22 cellular contexts compared by ENCODE assay signal in the genomic region with DNA sequence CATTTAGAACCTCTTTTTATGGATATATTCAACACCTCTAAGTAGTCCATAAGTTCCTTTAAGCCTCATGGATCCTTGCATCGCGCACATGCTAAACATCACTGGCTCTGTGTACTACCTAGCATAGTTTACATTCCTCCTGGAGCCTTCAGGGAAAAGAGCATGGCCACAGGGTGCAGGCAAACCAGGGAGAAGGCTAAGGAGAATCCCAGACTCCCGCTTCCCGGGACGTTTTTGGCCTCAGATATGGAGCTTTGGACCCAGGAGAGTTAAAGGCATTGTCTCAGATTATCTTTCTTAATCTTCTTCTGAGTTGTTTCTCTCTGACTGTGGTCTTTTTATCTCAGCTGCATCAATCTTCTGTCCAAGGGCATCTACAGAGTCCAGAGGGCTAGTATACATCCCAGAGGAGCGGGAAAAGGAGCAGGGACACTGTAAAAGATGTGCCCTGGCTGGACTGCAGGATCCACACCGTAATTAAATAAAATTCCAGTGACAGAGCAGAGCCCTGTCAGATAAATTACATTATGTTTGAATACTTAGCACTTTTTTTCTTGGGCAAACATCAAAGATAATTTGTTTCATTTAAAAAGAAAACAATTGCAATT. TPM values are rescaled to one million over a fixed set of nuclear protein-coding genes. Genes with fewer than 3 reads are reported as not detected.
"Had no signal": no experiment of that assay in that cellular context is flagged by ENCODE, and none has a peak within 500 bp of the region (broad histone marks: within the 10 kb centered on the region; RNA-seq: fewer than 3 reads in every experiment).

No MANE protein-coding gene starts in this region.

- H3K36me3 ChIP-seq: ascending aorta, breast epithelium, gastroesophageal sphincter, heart right ventricle, left lung, transverse colon had no signal

- H3K4me1 ChIP-seq: ascending aorta, breast epithelium, heart right ventricle, left lung, transverse colon had no signal

- H3K4me1 Mint-ChIP-seq: activated naive CD4-positive, alpha-beta T cell treated with anti-CD3 and anti-CD28 coated beads, Interleukin-2, amount 10 ng/mL, durations not matched to agents 7 days and 5 days; naive thymus-derived CD4-positive, alpha-beta T cell had no signal

- H3K27me3 Mint-ChIP-seq: activated naive CD4-positive, alpha-beta T cell treated with anti-CD3 and anti-CD28 coated beads, Interleukin-2, amount 10 ng/mL, durations not matched to agents 7 days and 5 days had no signal

- H3K27ac ChIP-seq: ascending aorta, breast epithelium, gastroesophageal sphincter, heart right ventricle, left lung, transverse colon had no signal

- H3K27ac Mint-ChIP-seq: activated naive CD4-positive, alpha-beta T cell treated with anti-CD3 and anti-CD28 coated beads, Interleukin-2, amount 10 ng/mL, durations not matched to agents 7 days and 5 days; naive thymus-derived CD4-positive, alpha-beta T cell had no signal

- H3K36me3 Mint-ChIP-seq: activated naive CD4-positive, alpha-beta T cell treated with anti-CD3 and anti-CD28 coated beads, Interleukin-2, amount 10 ng/mL, durations not matched to agents 7 days and 5 days; naive thymus-derived CD4-positive, alpha-beta T cell had no signal

- H3K4me3 Mint-ChIP-seq: activated naive CD4-positive, alpha-beta T cell treated with anti-CD3 and anti-CD28 coated beads, Interleukin-2, amount 10 ng/mL, durations not matched to agents 7 days and 5 days; naive thymus-derived CD4-positive, alpha-beta T cell had no signal

- H3K27me3 ChIP-seq: ascending aorta, heart right ventricle, left lung, transverse colon had no signal

- DNase-seq: activated CD4-positive, alpha-beta T cell treated with anti-CD3 and anti-CD28 coated beads for 1 hour; activated CD4-positive, alpha-beta T cell treated with anti-CD3 and anti-CD28 coated beads, Interleukin-2, amount 50 U/mL, for 4 hours; activated naive CD4-positive, alpha-beta T cell treated with anti-CD3 and anti-CD28 coated beads, Interleukin-2, amount 10 ng/mL, durations not matched to agents 7 days and 5 days; activated T-cell treated with anti-CD3 and anti-CD28 coated beads for 4 hours; heart right ventricle; left lung; mammary epithelial cell; mucosa of descending colon; naive thymus-derived CD4-positive, alpha-beta T cell; posterior cingulate gyrus; stimulated activated CD4-positive, alpha-beta T cell treated with anti-CD3 and anti-CD28 coated beads, Interleukin-15, amount 100 ng/mL, for 24 hours; stimulated activated CD4-positive, alpha-beta T cell treated with anti-CD3 and anti-CD28 coated beads, Interleukin-4, amount 100 ng/mL, for 1 hour; stimulated activated CD8-positive, alpha-beta memory T cell treated with anti-CD3 and anti-CD28 coated beads, Interleukin-4, amount 100 ng/mL, for 48 hours; stimulated activated naive CD4-positive, alpha-beta T cell treated with Interleukin-2 at 50 U/mL for 16 hours; T-helper 9 cell; transverse colon had no signal

- H3K4me3 ChIP-seq: ascending aorta, breast epithelium, dorsolateral prefrontal cortex, gastroesophageal sphincter, heart right ventricle, left lung, mucosa of descending colon, transverse colon had no signal

RNA-seq across cellular contexts. Expression of gene RIT2, which starts 36.9 kb away (rescaled TPM):
- polyA plus RNA-seq: esophagus; heart right ventricle; keratinocyte; mammary epithelial cell; naive thymus-derived CD4-positive, alpha-beta T cell had no signal
